Comparison of ENCODE assay signal across 8 cellular contexts in genomic region chr1:46616277-46617107, GRCh38. TPM values are rescaled to one million over a fixed set of nuclear protein-coding genes. Genes with fewer than 3 reads are reported as not detected.
DNase-seq lines count a peak whose midpoint lies in the region; ATAC-seq and TF ChIP-seq lines count a peak whose summit lies in the region.

MOB3C (minus strand) TSS chr1:46616811; CDS start chr1:46613321, 3,490 bp downstream.

- no peaks in the 10 kb centered on the region for H3K9me3 Mint-ChIP-seq in activated CD4-positive, alpha-beta T cell treated with anti-CD3 and anti-CD28 coated beads, Interleukin-2, amount 10 ng/mL, durations not matched to agents 24 days and 14 days

- H3K4me1 ChIP-seq in left lung, result peaks cover 21 to 56% of the 10 kb centered on the region in 2 donors

- H3K36me3 ChIP-seq in MG63 (no peaks in the 10 kb centered on the region), left lung (peaks cover 0 to 15% of the 10 kb centered on the region in 2 donors)

- H3K27me3 Mint-ChIP-seq in activated CD4-positive, alpha-beta T cell treated with anti-CD3 and anti-CD28 coated beads, Interleukin-2, amount 10 ng/mL, durations not matched to agents 24 days and 14 days, result no peaks in the 10 kb centered on the region

- DNase-seq in GM03348 (ENCODE audit: low spot score), result peak; percentile 97
- DNase-seq in GOT3 (lab: John Stamatoyannopoulos, UW), result peak; percentile 46
- peak; percentile 85 for DNase-seq in MG63
- peak; percentile 91 for DNase-seq in activated CD4-positive, alpha-beta T cell treated with anti-CD3 and anti-CD28 coated beads, Interleukin-2, amount 10 ng/mL, durations not matched to agents 24 days and 14 days
- peak; percentile 60 for DNase-seq in dedifferentiated amniotic fluid mesenchymal stem cell (ENCODE audit: extremely low spot score)
- DNase-seq in left lung, result peak; percentile 89 to 93
- peak; percentile 46 to 53 for DNase-seq in stimulated activated CD4-positive, alpha-beta T cell treated with anti-CD3 and anti-CD28 coated beads, Interleukin-2, amount 100 ng/mL, for 48 hours
- no peak for DNase-seq in NCI-H446 treated with DMSO at 0.1 percent for 48 hours (lab: John Stamatoyannopoulos, UW)

- intact Hi-C loops in activated CD4-positive, alpha-beta T cell treated with anti-CD3 and anti-CD28 coated beads, Interleukin-2, amount 10 ng/mL, durations not matched to agents 24 days and 14 days (cut with micrococcal nuclease), result loop anchor here (1.0 to 2.0 kb wide), 3 partner anchors 12 to 52 kb away; partner anchors contain the start of genes ATPAF1 and MKNK1
- intact Hi-C loops in left lung (cut with DNase I), result no loop called here

- peaks cover 4% of the 10 kb centered on the region for H3K36me3 Mint-ChIP-seq in activated CD4-positive, alpha-beta T cell treated with anti-CD3 and anti-CD28 coated beads, Interleukin-2, amount 10 ng/mL, durations not matched to agents 24 days and 14 days (ENCODE audit: low read depth)

- peak; percentile 92 for ATAC-seq in left lung

- peak within 1 kb of the TSS; percentile 84 to 85 for H3K27ac ChIP-seq in left lung

- peak within 1 kb of the TSS; percentile 90 for H3K27ac Mint-ChIP-seq in activated CD4-positive, alpha-beta T cell treated with anti-CD3 and anti-CD28 coated beads, Interleukin-2, amount 10 ng/mL, durations not matched to agents 24 days and 14 days

- peaks cover 55% of the 10 kb centered on the region for H3K4me1 Mint-ChIP-seq in activated CD4-positive, alpha-beta T cell treated with anti-CD3 and anti-CD28 coated beads, Interleukin-2, amount 10 ng/mL, durations not matched to agents 24 days and 14 days

- TF ChIP-seq CTCF in left lung (IDR thresholded peaks at IDR 0.05), result no peak

- H3K4me3 Mint-ChIP-seq in activated CD4-positive, alpha-beta T cell treated with anti-CD3 and anti-CD28 coated beads, Interleukin-2, amount 10 ng/mL, durations not matched to agents 24 days and 14 days, result peak within 1 kb of the TSS; percentile 94

- H3K9me3 ChIP-seq in MG63 (no peaks in the 10 kb centered on the region), left lung (no peaks in the 10 kb centered on the region)

- H3K27me3 ChIP-seq in MG63 (no peaks in the 10 kb centered on the region), left lung (no peaks in the 10 kb centered on the region)

- peak within 1 kb of the TSS; percentile 76 for H3K4me3 ChIP-seq in MG63
- H3K4me3 ChIP-seq in left lung, result peak within 1 kb of the TSS; percentile 83 to 86

RNA-seq across cellular contexts. Expression of gene MOB3C, which starts in this region (rescaled TPM):
- 1.5 and 4.8 TPM in 2 replicates for total RNA-seq in MG63 (2014; rRNA removed; shearing (Covaris generic); ENCODE audit: low replicate concordance)
- total RNA-seq in activated CD4-positive, alpha-beta T cell treated with anti-CD3 and anti-CD28 coated beads, Interleukin-2, amount 10 ng/mL, durations not matched to agents 24 days and 14 days, result 15.0 and 17.8 TPM in 2 replicates
- total RNA-seq in left lung, result 10 to 100 TPM; 16.0 to 21.3 TPM
